Comparison of ENCODE assay signal across 8 cellular contexts in the genomic region with DNA sequence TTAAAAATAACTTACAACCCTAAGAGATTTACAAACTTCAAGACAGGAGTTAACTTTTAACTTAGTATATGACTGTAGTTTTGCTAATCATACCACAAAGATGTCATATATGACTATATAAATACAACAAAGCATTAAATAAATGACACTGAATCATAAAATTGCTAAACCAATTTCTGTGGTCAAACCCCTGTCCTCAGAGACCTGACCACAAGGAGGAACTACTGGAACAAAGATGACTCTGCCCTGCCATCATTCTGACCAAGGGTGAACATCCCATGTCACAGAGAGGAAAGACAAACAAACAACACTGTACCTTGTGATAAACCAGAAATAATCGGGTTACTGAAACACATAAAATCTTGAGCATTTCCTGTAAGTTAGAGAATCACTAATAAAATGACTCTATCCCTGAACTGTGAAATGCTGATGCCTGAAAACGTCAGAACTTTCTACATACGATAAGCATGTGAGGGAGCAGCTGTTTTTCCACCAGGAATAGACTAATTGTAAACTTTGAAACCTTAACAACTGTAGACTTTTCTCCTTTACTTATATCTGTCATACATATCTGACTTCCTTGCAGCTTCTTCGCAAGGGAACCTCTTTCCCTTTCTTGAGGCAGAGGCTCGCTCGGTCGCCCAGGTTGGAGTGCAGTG. TPM values are rescaled to one million over a fixed set of nuclear protein-coding genes. Genes with fewer than 3 reads are reported as not detected.
DNase-seq lines count a peak whose midpoint lies in the region; ATAC-seq and TF ChIP-seq lines count a peak whose summit lies in the region.

No MANE protein-coding gene starts in this region.

- peak; percentile 31 for DNase-seq in GM04504 (ENCODE audit: low read depth)
- DNase-seq in HT-29 (ENCODE audit: low spot score), result peak; percentile 53
- DNase-seq in choroid plexus epithelial cell (ENCODE audit: low read depth), result peak; percentile 95
- no peak for DNase-seq in DMS114 treated with DMSO at 0.1 percent for 48 hours (lab: John Stamatoyannopoulos, UW; ENCODE audit: unreplicated experiment)
- no peak for DNase-seq in DMS53 (lab: John Stamatoyannopoulos, UW)
- no peak for DNase-seq in RWPE1 (ENCODE audit: low spot score)
- DNase-seq in NCI-H524 treated with DMSO at 0.1 percent for 48 hours (lab: John Stamatoyannopoulos, UW), result no peak

- POLR2A ChIA-PET in RWPE1 (lab: Yijun Ruan, JAX; ENCODE audit: low non-redundant PET), result no interaction called here

- peak; percentile 94 for ATAC-seq in GM21447 (IDR thresholded peaks at IDR 0.05; ENCODE audit: unreplicated experiment)

- TF ChIP-seq CTCF in choroid plexus epithelial cell (conservative IDR thresholded peaks at IDR 0.05; ENCODE audit: low read depth, low read length), result peak; percentile 10
- no peak for TF ChIP-seq CTCF in RWPE1 (conservative IDR thresholded peaks at IDR 0.05; ENCODE audit: low read depth)

- CTCF ChIA-PET in RWPE1 (lab: Yijun Ruan, JAX), result no interaction called here

- H3K27ac ChIP-seq in RWPE1, result no peak overlapping the region

- H3K4me3 ChIP-seq in choroid plexus epithelial cell (ENCODE audit: low read depth, low read length), result no peak overlapping the region

RNA-seq across cellular contexts. Expression of gene WDR59, which starts 47.9 kb away (rescaled TPM):
- 15.1 and 15.7 TPM in 2 replicates for total RNA-seq in HT-29 (2014; rRNA removed; shearing (Covaris generic))

Comparison
In these comparisons a context has a peak if more than half of its experiments do, and no peak if none do; other contexts are left out.
1. DNase-seq: peak in GM04504 (single experiment), HT-29 (single experiment) and choroid plexus epithelial cell (single experiment); none in DMS114 treated with DMSO at 0.1 percent for 48 hours (single experiment), DMS53 (single experiment), RWPE1 (single experiment) and NCI-H524 treated with DMSO at 0.1 percent for 48 hours (single experiment).